30 cellular contexts compared by ENCODE assay signal in genomic region chr2:232981356-232981755, GRCh38. TPM values are rescaled to one million over a fixed set of nuclear protein-coding genes. Genes with fewer than 3 reads are reported as not detected.
DNase-seq lines count a peak whose midpoint lies in the region; ATAC-seq and TF ChIP-seq lines count a peak whose summit lies in the region.
"Had no signal": no experiment of that assay in that cellular context is flagged by ENCODE, and none has a peak within 500 bp of the region (broad histone marks: within the 10 kb centered on the region; RNA-seq: fewer than 3 reads in every experiment).

No MANE protein-coding gene starts in this region.

- H3K27ac ChIP-seq in VCaP: peak overlapping the region; percentile 79
- no peak overlapping the region for H3K27ac ChIP-seq in spleen
- H3K27ac ChIP-seq: upper lobe of left lung, WERI-Rb-1 had no signal

- H3K4me3 ChIP-seq in spleen: no peak overlapping the region
- H3K4me3 ChIP-seq: upper lobe of left lung had no signal

- 58 to 82% (median 79%) methylated on average over 7 of the region's 7 CpGs for WGBS in spleen, 5 donors

- H3K4me1 ChIP-seq in spleen: no peaks in the 10 kb centered on the region
- H3K4me1 ChIP-seq: upper lobe of left lung had no signal

- intact Hi-C loops in left colon (cut with DNase I, micrococcal nuclease): no loop called here
- intact Hi-C loops in spleen (cut with DNase I; ENCODE audit: low total_unique reads): no loop called here

- peaks cover 0 to 5% (median 0%) of the 10 kb centered on the region in 8 donors for H3K9me3 ChIP-seq in spleen
- H3K9me3 ChIP-seq: upper lobe of left lung had no signal

- no peaks in the 10 kb centered on the region for H3K36me3 ChIP-seq in spleen
- H3K36me3 ChIP-seq: upper lobe of left lung, WERI-Rb-1 had no signal

- DNase-seq in HT-29 (ENCODE audit: low spot score) (peak; percentile 86), left colon (peak; percentile 83 to 86), spleen (peak; percentile 14), AG08395 (ENCODE audit: low spot score) (no peak)
- DNase-seq: activated CD4-positive, alpha-beta T cell treated with anti-CD3 and anti-CD28 coated beads, Interleukin-2, amount 50 U/mL, for 48 hours; activated naive CD4-positive, alpha-beta T cell treated with anti-CD3 and anti-CD28 coated beads, Interleukin-2, amount 10 ng/mL, durations not matched to agents 7 days and 5 days; activated T-cell treated with anti-CD3 and anti-CD28 coated beads, Interleukin-2, amount 50 U/mL, for 1 hour; DND-41; effector memory CD4-positive, alpha-beta T cell; HCEC 1CT; left cardiac atrium; midbrain; NCI-H748 treated with DMSO at 0.1 percent for 48 hours; OCI-M1; stimulated activated CD4-positive, alpha-beta T cell treated with anti-CD3 and anti-CD28 coated beads, Interleukin-2, amount 100 ng/mL, for 48 hours; stimulated activated naive CD8-positive, alpha-beta T cell treated with anti-CD3 and anti-CD28 coated beads, Interleukin-15, Interleukin-2, amounts not matched to agents 100 U/mL and 50 U/mL, for 24 hours; T-helper 17 cell; upper lobe of left lung; WERI-Rb-1 had no signal

- TF ChIP-seq CTCF in VCaP (conservative IDR thresholded peaks at IDR 0.05): no peak
- no peak for TF ChIP-seq CTCF in spleen (IDR thresholded peaks at IDR 0.05 in 8 of 11, conservative IDR thresholded peaks at IDR 0.05 in 3 of 11)

- peaks cover 0 to 24% (median 0%) of the 10 kb centered on the region in 7 donors for H3K27me3 ChIP-seq in spleen (replicated peaks in 1 of 7)
- H3K27me3 ChIP-seq: upper lobe of left lung had no signal

- no peak for TF ChIP-seq POLR2A in spleen (IDR thresholded peaks at IDR 0.05)

- ATAC-seq in left colon (peak; percentile 42), GM18867 (IDR thresholded peaks at IDR 0.05; ENCODE audit: unreplicated experiment) (no peak), GM19463 (IDR thresholded peaks at IDR 0.05; ENCODE audit: unreplicated experiment) (no peak), GM21526 (IDR thresholded peaks at IDR 0.05; ENCODE audit: low FRiP score, unreplicated experiment) (no peak)
- ATAC-seq: CD8-positive, alpha-beta T cell; left cardiac atrium; stimulated activated naive CD8-positive, alpha-beta T cell treated with anti-CD3 and anti-CD28 coated beads, Interleukin-15, Interleukin-2, amounts not matched to agents 100 U/mL and 50 U/mL, for 24 hours; T-helper 17 cell had no signal

RNA-seq across cellular contexts. Expression of gene NGEF, which starts 31.7 kb away (rescaled TPM):
- 13.4 and 13.5 TPM in 2 replicates for total RNA-seq in HT-29 (2014; rRNA removed; shearing (Covaris generic))
- 10 to 100 TPM; 34.4 to 41.4 TPM for total RNA-seq in left colon
- total RNA-seq in spleen: under 1 TPM in 3 of 7 donors, not detected in 4; 0.23 to 0.79 (median 0.43) TPM
- polyA plus RNA-seq in spleen: under 1 TPM in 2 of 3 donors, not detected in 1; 0.26 to 0.45 TPM
- total RNA-seq: CD8-positive, alpha-beta T cell; SK-MEL-5; T-helper 17 cell had no signal

RNA-seq across cellular contexts. Expression of gene NEU2, which starts 51.1 kb away (rescaled TPM):
- total RNA-seq in HT-29 (2014; rRNA removed; shearing (Covaris generic)): not detected in 2 replicates
- not detected for total RNA-seq in left colon
- not detected for total RNA-seq in spleen
- polyA plus RNA-seq in spleen: not detected
- total RNA-seq: CD8-positive, alpha-beta T cell; fibroblast of lung; glomerular endothelial cell; left cardiac atrium; pulmonary artery endothelial cell; SK-MEL-5; skeletal muscle tissue; T-helper 17 cell; upper lobe of left lung had no signal
- polyA plus RNA-seq: fibroblast of lung, neural cell had no signal
